7 cellular contexts compared by ENCODE assay signal in the genomic region with DNA sequence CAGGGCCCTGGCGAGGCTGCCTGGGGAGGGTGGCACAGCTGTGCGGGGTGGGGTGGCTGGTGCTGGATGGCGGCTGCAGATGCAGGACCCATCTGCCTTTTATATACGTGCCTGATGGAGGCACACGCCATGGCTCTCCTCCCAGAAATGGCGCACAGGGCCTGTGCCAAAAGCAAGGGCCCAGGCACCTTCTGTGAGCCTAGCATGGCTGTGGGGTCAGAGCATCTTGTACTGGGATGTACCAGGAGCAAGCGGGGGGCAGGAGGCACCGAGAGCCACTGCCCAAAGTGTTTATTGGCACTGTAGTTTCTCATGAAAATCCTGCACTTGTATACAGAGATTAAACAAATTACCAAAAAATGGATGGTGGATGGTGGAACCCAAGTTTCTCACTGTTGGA.
"Had no signal": no experiment of that assay in that cellular context is flagged by ENCODE, and none has a peak within 500 bp of the region (broad histone marks: within the 10 kb centered on the region; RNA-seq: fewer than 3 reads in every experiment).

No MANE protein-coding gene starts in this region.

- H3K27ac Mint-ChIP-seq: IgD-negative memory B cell had no signal

- H3K36me3 Mint-ChIP-seq: IgD-negative memory B cell had no signal

- ATAC-seq: HepG2 had no signal

- H3K27ac ChIP-seq: HL-60 had no signal

- FAIRE-seq: HepG2, HTR-8/SVneo had no signal

- DNase-seq: IMR-90, KBM-7, KG1 had no signal
